In genomic region chr16:51881731-51882130, GRCh38 we compare ENCODE assay signal across 34 cellular contexts.
DNase-seq lines count a peak whose midpoint lies in the region; ATAC-seq and TF ChIP-seq lines count a peak whose summit lies in the region.
"Had no signal": no experiment of that assay in that cellular context is flagged by ENCODE, and none has a peak within 500 bp of the region (broad histone marks: within the 10 kb centered on the region; RNA-seq: fewer than 3 reads in every experiment).

No MANE protein-coding gene starts in this region.

- no peak for TF ChIP-seq CTCF in choroid plexus epithelial cell (conservative IDR thresholded peaks at IDR 0.05; ENCODE audit: low read depth, low read length)
- TF ChIP-seq CTCF in lower leg skin (IDR thresholded peaks at IDR 0.05): no peak

- no peak for ATAC-seq in HG03095 (IDR thresholded peaks at IDR 0.05; ENCODE audit: unreplicated experiment)
- ATAC-seq: activated T-cell treated with anti-CD3 and anti-CD28 coated beads, Interleukin-2, amount 50 U/mL, for 72 hours; heart right ventricle; natural killer cell; Right ventricle myocardium inferior had no signal

- intact Hi-C loops in lower leg skin (cut with DNase I; ENCODE audit: low total_unique reads): no loop called here

- 55 to 59% methylated on average over 3 of the region's 3 CpGs for WGBS in lower leg skin, 2 donors

- TF ChIP-seq POLR2A in lower leg skin (IDR thresholded peaks at IDR 0.05): no peak

- no peak overlapping the region for H3K4me3 ChIP-seq in choroid plexus epithelial cell (ENCODE audit: low read depth, low read length)
- no peak overlapping the region for H3K4me3 ChIP-seq in lower leg skin (ENCODE audit: low read depth, poor library complexity, severe bottlenecking)
- H3K4me3 ChIP-seq: cardiac muscle cell, colonic mucosa, heart right ventricle, PC-9, suprapubic skin, upper lobe of left lung had no signal

- DNase-seq in AG08395 (ENCODE audit: low spot score) (peak; percentile 15), LHCN-M2 (ENCODE audit: low read depth) (peak; percentile 93), choroid plexus epithelial cell (ENCODE audit: low read depth) (peak; percentile 83), myocyte (ENCODE audit: low read depth) (peak; percentile 82), activated gamma-delta T cell treated with Interleukin-2 at 50 U/mL for 16 hours (no peak), lower leg skin (ENCODE audit: low spot score in 2 of 2) (no peak)
- DNase-seq in effector CD8-positive, alpha-beta T cell (lab: John Stamatoyannopoulos, UW): no peak
- DNase-seq: activated CD4-positive, alpha-beta T cell treated with anti-CD3 and anti-CD28 coated beads, Interleukin-2, amount 50 U/mL, for 48 hours; activated CD4-positive, CD25-positive, alpha-beta regulatory T cell treated with anti-CD3 and anti-CD28 coated beads, Interleukin-2, amount 50 U/mL, for 72 hours; activated naive CD4-positive, alpha-beta T cell treated with Interleukin-2 at 50 U/mL for 16 hours; activated T-cell treated with anti-CD3 and anti-CD28 coated beads, Interleukin-2, amount 50 U/mL, for 72 hours; amniotic stem cell; CD4-positive, alpha-beta memory T cell; colonic mucosa; effector memory CD4-positive, alpha-beta T cell; foreskin melanocyte; heart right ventricle; KG1; midbrain; MM.1S; natural killer cell; NCI-H1417 treated with DMSO at 0.1 percent for 48 hours; NCI-H2029 treated with DMSO at 0.1 percent for 48 hours; NCI-H2227 treated with DMSO at 0.1 percent for 48 hours; NCI-H526 treated with DMSO at 0.1 percent for 48 hours; PC-9; small intestine; stimulated activated naive CD4-positive, alpha-beta T cell; T-helper 2 cell; upper lobe of left lung had no signal

Comparison
In these comparisons a context has a peak if more than half of its experiments do, and no peak if none do; other contexts are left out.
1. DNase-seq: peak in AG08395 (single experiment), LHCN-M2 (single experiment), choroid plexus epithelial cell (single experiment) and myocyte (single experiment); none in effector CD8-positive, alpha-beta T cell (single experiment), activated gamma-delta T cell treated with Interleukin-2 at 50 U/mL for 16 hours (single experiment) and lower leg skin (0 of 2).